ENCODE assay signal across 11 cellular contexts in the genomic region with DNA sequence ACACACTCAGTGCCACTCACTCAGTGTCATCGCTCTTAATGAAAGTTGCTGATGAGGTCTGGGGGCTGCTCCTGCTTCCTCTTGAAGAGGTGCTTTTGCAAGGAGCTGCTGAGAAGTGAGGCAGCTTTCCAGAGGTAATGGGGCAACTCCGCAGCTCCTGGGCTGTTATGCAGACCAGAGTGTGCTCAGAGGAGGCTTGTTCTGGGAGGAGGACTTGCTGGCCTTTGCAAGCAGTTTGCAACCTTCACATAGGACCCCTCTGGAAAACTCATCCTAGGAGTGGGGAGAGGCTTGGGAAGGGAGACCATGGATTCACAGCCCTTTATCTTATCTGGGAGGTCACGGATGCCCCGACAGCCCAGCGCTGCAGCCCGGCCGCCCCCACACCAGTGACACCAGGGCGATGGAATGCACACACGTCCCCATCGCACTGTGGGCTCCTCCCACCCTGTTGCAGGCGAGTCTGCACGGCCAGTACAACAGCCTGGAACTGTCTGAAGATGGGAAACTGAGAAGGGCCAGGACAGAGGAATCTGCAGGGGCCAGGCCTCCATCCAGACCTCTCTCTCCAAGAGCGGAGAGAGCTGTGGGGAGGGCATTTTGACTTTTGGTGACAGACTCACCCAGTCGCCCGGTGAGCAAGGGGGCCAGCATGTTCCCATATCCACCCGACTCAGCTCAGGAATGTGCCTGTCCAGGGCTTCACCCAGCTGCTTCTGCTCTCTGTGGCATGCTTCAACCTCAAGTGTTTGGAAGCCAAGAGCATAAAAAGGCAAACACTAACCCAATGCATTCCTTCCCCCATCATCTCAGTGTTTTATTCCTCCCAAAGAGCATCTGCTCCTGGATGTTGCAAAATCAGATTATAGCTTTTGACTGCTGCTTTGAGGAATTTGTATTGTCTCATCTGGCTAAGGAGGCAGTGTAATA.
DNase-seq lines count a peak whose midpoint lies in the region; ATAC-seq, FAIRE-seq and TF ChIP-seq lines count a peak whose summit lies in the region.
"Had no signal": no experiment of that assay in that cellular context is flagged by ENCODE, and none has a peak within 500 bp of the region (broad histone marks: within the 10 kb centered on the region; RNA-seq: fewer than 3 reads in every experiment).

No MANE protein-coding gene starts in this region.

- peak; percentile 60 for DNase-seq in HT1080 (ENCODE audit: low read depth)
- DNase-seq in choroid plexus epithelial cell (ENCODE audit: low read depth): peak; percentile 96
- DNase-seq in left lung: peak; percentile 50 to 73
- peak; percentile 92 for DNase-seq in urothelium cell line (ENCODE audit: low spot score)
- DNase-seq in cortex of kidney (lab: John Stamatoyannopoulos, UW): no peak
- no peak for DNase-seq in DMS 273 treated with DMSO at 0.1 percent for 48 hours (lab: John Stamatoyannopoulos, UW)
- DNase-seq: activated T-cell treated with anti-CD3 and anti-CD28 coated beads, Interleukin-2, amount 50 U/mL, for 48 hours; foreskin melanocyte; MM.1S had no signal

- TF ChIP-seq CTCF in choroid plexus epithelial cell (conservative IDR thresholded peaks at IDR 0.05; ENCODE audit: low read depth, low read length) (no peak), left lung (IDR thresholded peaks at IDR 0.05) (no peak)

- no peak overlapping the region for H3K27ac ChIP-seq in left lung

- no peaks in the 10 kb centered on the region for H3K36me3 ChIP-seq in left lung

- peak; percentile 97 for FAIRE-seq in urothelium cell line (lab: Jason Lieb, UNC)
- FAIRE-seq: GM18507 had no signal

- no peak overlapping the region for H3K4me3 ChIP-seq in choroid plexus epithelial cell (ENCODE audit: low read depth, low read length)
- H3K4me3 ChIP-seq in left lung: no peak overlapping the region

- ATAC-seq in left lung: peak; percentile 73
- ATAC-seq in HG02885 (IDR thresholded peaks at IDR 0.05; ENCODE audit: poor library complexity, unreplicated experiment): no peak

- intact Hi-C loops in left lung (cut with DNase I): no loop called here

- H3K9me3 ChIP-seq in left lung: peaks cover 0 to 2% of the 10 kb centered on the region in 2 donors

- peaks cover 0 to 17% of the 10 kb centered on the region in 2 donors for H3K27me3 ChIP-seq in left lung

- H3K4me1 ChIP-seq in left lung: peaks cover 0 to 8% of the 10 kb centered on the region in 2 donors

Comparison
In these comparisons a context has a peak if more than half of its experiments do, and no peak if none do; other contexts are left out.
1. DNase-seq: peak in HT1080 (single experiment), choroid plexus epithelial cell (single experiment), left lung (2 of 2) and urothelium cell line (single experiment); none in cortex of kidney (single experiment) and DMS 273 treated with DMSO at 0.1 percent for 48 hours (single experiment).